ENCODE assay signal across 8 cellular contexts in the genomic region with DNA sequence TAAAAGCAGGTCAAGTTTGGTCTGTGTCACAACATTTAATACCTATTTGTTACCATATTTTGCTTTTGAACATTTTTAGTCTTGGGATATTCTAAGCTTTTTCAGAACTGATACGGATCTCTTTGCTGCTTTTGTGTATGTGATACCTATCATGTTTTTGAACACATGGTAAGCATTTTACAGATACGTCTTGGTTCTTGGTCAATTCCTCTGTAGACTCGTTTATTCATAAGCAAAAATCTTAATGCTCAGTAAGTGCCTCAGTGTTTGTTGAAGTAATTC. TPM values are rescaled to one million over a fixed set of nuclear protein-coding genes. Genes with fewer than 3 reads are reported as not detected.
DNase-seq lines count a peak whose midpoint lies in the region; ATAC-seq and TF ChIP-seq lines count a peak whose summit lies in the region.

No MANE protein-coding gene starts in this region.

- DNase-seq in activated CD4-positive, alpha-beta T cell treated with anti-CD3 and anti-CD28 coated beads, Interleukin-2, amount 10 ng/mL, durations not matched to agents 24 days and 14 days = no peak
- no peak for DNase-seq in activated CD4-positive, alpha-beta T cell treated with anti-CD3 and anti-CD28 coated beads for 48 hours
- no peak for DNase-seq in activated CD8-positive, alpha-beta T cell treated with anti-CD3 and anti-CD28 coated beads for 36 hours
- no peak for DNase-seq in hepatic stellate cell (ENCODE audit: low spot score)

- H3K36me3 ChIP-seq in iPS-20b (ENCODE audit: insufficient read depth, low read depth, low read length) = peaks cover 45% of the 10 kb centered on the region

- peaks cover 12% of the 10 kb centered on the region; the same call in 1 of the 2 replicates for H3K4me1 ChIP-seq in iPS-20b (ENCODE audit: insufficient read depth, low read length)

- intact Hi-C loops in activated CD4-positive, alpha-beta T cell treated with anti-CD3 and anti-CD28 coated beads, Interleukin-2, amount 10 ng/mL, durations not matched to agents 24 days and 14 days (cut with micrococcal nuclease) = loop anchor here (1.0 to 5.0 kb wide), 7 partner anchors 26 to 341 kb away; partner anchors contain the start of genes GALNT1, INO80C, MAPRE2 and ZNF24
- intact Hi-C loops in activated CD8-positive, alpha-beta T cell treated with anti-CD3 and anti-CD28 coated beads for 36 hours (cut with micrococcal nuclease) = loop anchor here (2.0 to 5.0 kb wide), 2 partner anchors 49 to 101 kb away; partner anchors contain the start of genes ZNF24 and ZSCAN30

- POLR2A ChIA-PET in activated CD8-positive, alpha-beta T cell treated with anti-CD3 and anti-CD28 coated beads for 36 hours (lab: Charles Lee) = interaction anchor here (0.6 to 2.0 kb wide), 3 partner anchors 46 to 94 kb away, joined by 3 to 6 read pairs (median 3); partner anchors contain the start of gene ZSCAN30

- H3K9me3 Mint-ChIP-seq in activated CD4-positive, alpha-beta T cell treated with anti-CD3 and anti-CD28 coated beads, Interleukin-2, amount 10 ng/mL, durations not matched to agents 24 days and 14 days = peaks cover 28% of the 10 kb centered on the region
- peaks cover 22% of the 10 kb centered on the region for H3K9me3 Mint-ChIP-seq in activated CD8-positive, alpha-beta T cell treated with anti-CD3 and anti-CD28 coated beads for 36 hours

- no peaks in the 10 kb centered on the region for H3K9me3 ChIP-seq in iPS-20b (ENCODE audit: insufficient read depth, low read depth, low read length)

- peak overlapping the region; percentile 94 for H3K4me3 ChIP-seq in iPS-20b (ENCODE audit: low read length)

- no peak for ATAC-seq in activated CD8-positive, alpha-beta T cell treated with anti-CD3 and anti-CD28 coated beads for 36 hours
- ATAC-seq in GM18870 (IDR thresholded peaks at IDR 0.05; ENCODE audit: unreplicated experiment) (no peak), GM18498 (IDR thresholded peaks at IDR 0.05; ENCODE audit: unreplicated experiment) (no peak)

- no peaks in the 10 kb centered on the region for H3K27me3 ChIP-seq in iPS-20b (ENCODE audit: insufficient read depth, low read length)

- H3K27me3 Mint-ChIP-seq in activated CD4-positive, alpha-beta T cell treated with anti-CD3 and anti-CD28 coated beads, Interleukin-2, amount 10 ng/mL, durations not matched to agents 24 days and 14 days = no peaks in the 10 kb centered on the region
- H3K27me3 Mint-ChIP-seq in activated CD8-positive, alpha-beta T cell treated with anti-CD3 and anti-CD28 coated beads for 36 hours = no peaks in the 10 kb centered on the region

- peak overlapping the region; percentile 96 for H3K9ac ChIP-seq in iPS-20b (ENCODE audit: low read depth, low read length)

- no peak for TF ChIP-seq CTCF in activated CD8-positive, alpha-beta T cell treated with anti-CD3 and anti-CD28 coated beads for 36 hours (IDR thresholded peaks at IDR 0.05)

- CTCF ChIA-PET in activated CD8-positive, alpha-beta T cell treated with anti-CD3 and anti-CD28 coated beads for 36 hours (lab: Charles Lee) = interaction anchor here (1.5 to 3.6 kb wide), 5 partner anchors 10 to 144 kb away, joined by 3 to 21 read pairs (median 8); no protein-coding TSS in a partner anchor

- H3K27ac ChIP-seq in iPS-20b (ENCODE audit: low read length) = peak overlapping the region; percentile 73
- peak overlapping the region; percentile 93 for H3K27ac ChIP-seq in temporal lobe (ENCODE audit: low read depth, low read length)

- H3K4me1 Mint-ChIP-seq in activated CD4-positive, alpha-beta T cell treated with anti-CD3 and anti-CD28 coated beads, Interleukin-2, amount 10 ng/mL, durations not matched to agents 24 days and 14 days = peaks cover 12% of the 10 kb centered on the region
- peaks cover 34% of the 10 kb centered on the region for H3K4me1 Mint-ChIP-seq in activated CD8-positive, alpha-beta T cell treated with anti-CD3 and anti-CD28 coated beads for 36 hours (ENCODE audit: low read depth)

- H3K4me3 Mint-ChIP-seq in activated CD4-positive, alpha-beta T cell treated with anti-CD3 and anti-CD28 coated beads, Interleukin-2, amount 10 ng/mL, durations not matched to agents 24 days and 14 days = peak overlapping the region; percentile 96
- peak overlapping the region; percentile 94 for H3K4me3 Mint-ChIP-seq in activated CD8-positive, alpha-beta T cell treated with anti-CD3 and anti-CD28 coated beads for 36 hours

- peaks cover 48% of the 10 kb centered on the region for H3K36me3 Mint-ChIP-seq in activated CD4-positive, alpha-beta T cell treated with anti-CD3 and anti-CD28 coated beads, Interleukin-2, amount 10 ng/mL, durations not matched to agents 24 days and 14 days (ENCODE audit: low read depth)
- H3K36me3 Mint-ChIP-seq in activated CD8-positive, alpha-beta T cell treated with anti-CD3 and anti-CD28 coated beads for 36 hours (ENCODE audit: low read depth) = peaks cover 43% of the 10 kb centered on the region

- peak overlapping the region; percentile 98 for H3K27ac Mint-ChIP-seq in activated CD4-positive, alpha-beta T cell treated with anti-CD3 and anti-CD28 coated beads, Interleukin-2, amount 10 ng/mL, durations not matched to agents 24 days and 14 days
- H3K27ac Mint-ChIP-seq in activated CD8-positive, alpha-beta T cell treated with anti-CD3 and anti-CD28 coated beads for 36 hours = peak overlapping the region; percentile 98

RNA-seq across cellular contexts. Expression of gene ZNF397, which starts 0.6 kb away (rescaled TPM):
- 19.2 and 22.6 TPM in 2 replicates for total RNA-seq in activated CD4-positive, alpha-beta T cell treated with anti-CD3 and anti-CD28 coated beads, Interleukin-2, amount 10 ng/mL, durations not matched to agents 24 days and 14 days
- 10 to 100 TPM; 17.9 to 18.9 TPM for total RNA-seq in activated CD8-positive, alpha-beta T cell treated with anti-CD3 and anti-CD28 coated beads for 36 hours
- 35.9 TPM for total RNA-seq in temporal lobe

RNA-seq across cellular contexts. Expression of gene ZSCAN30, which starts 48.6 kb away (rescaled TPM):
- 11.6 and 12.2 TPM in 2 replicates for total RNA-seq in activated CD4-positive, alpha-beta T cell treated with anti-CD3 and anti-CD28 coated beads, Interleukin-2, amount 10 ng/mL, durations not matched to agents 24 days and 14 days
- 10 to 100 TPM; 20.7 to 22.5 TPM for total RNA-seq in activated CD8-positive, alpha-beta T cell treated with anti-CD3 and anti-CD28 coated beads for 36 hours
- 15.5 TPM for total RNA-seq in temporal lobe
